In genomic region chr3:18445421-18446066, GRCh38 we compare ENCODE assay signal across 8 cellular contexts. TPM values are rescaled to one million over a fixed set of nuclear protein-coding genes. Genes with fewer than 3 reads are reported as not detected.
DNase-seq lines count a peak whose midpoint lies in the region; FAIRE-seq and TF ChIP-seq lines count a peak whose summit lies in the region.

No MANE protein-coding gene starts in this region.

- peak overlapping the region; percentile 40 for H4K5ac ChIP-seq in H1 (ENCODE audit: insufficient read length, low read depth, low read length)

- H2BK5ac ChIP-seq in H1 (ENCODE audit: low read depth, low read length): 0 out of 2 replicates have a peak overlapping the region, but pooled peaks have one; percentile 26

- H4K8ac ChIP-seq in H1 (ENCODE audit: extremely low read depth, insufficient read depth, low read length): peak overlapping the region; percentile 77; the same call in 1 of the 2 replicates

- peaks cover 0 to 10% (median 2%) of the 10 kb centered on the region in 4 experiments; a peak in 3 of 7 replicates for H3K4me1 ChIP-seq in H1 (replicated peaks in 1 of 4; ENCODE audit: control insufficient read depth in 3 of 4, insufficient read depth in 4 of 4, low read length in 3 of 4)

- peak overlapping the region; percentile 49 for H3K56ac ChIP-seq in H1 (replicated peaks; ENCODE audit: insufficient read length, low read depth, low read length)

- 4% methylated on average over 15 of the region's 30 CpGs; no CpG with 5 or more reads in 1 of the 2 experiments for WGBS in H1 (ENCODE audit: extremely low coverage in 1 of 2, insufficient coverage in 1 of 2, insufficient read length in 1 of 2, insufficient replicate concordance in 2 of 2, low coverage in 1 of 2, low lambda C conversion rate in 2 of 2, missing lambda C conversion rate in 1 of 2), 2 experiments

- peaks cover 0 to 35% of the 10 kb centered on the region in 2 experiments; a peak in 2 of 4 replicates for H3K79me2 ChIP-seq in H1 (ENCODE audit: control insufficient read depth in 1 of 2, insufficient read depth in 2 of 2, low read length in 2 of 2)
- H3K79me2 ChIP-seq in neural cell (replicated peaks; ENCODE audit: insufficient read depth, low read length): no peaks in the 10 kb centered on the region

- TF ChIP-seq EP300 in H1 (IDR thresholded peaks at IDR 0.05; ENCODE audit: borderline replicate concordance in 1 of 2, low read depth in 2 of 2, low read length in 2 of 2) (no peak), neural cell (conservative IDR thresholded peaks at IDR 0.05; ENCODE audit: poor library complexity, severe bottlenecking) (no peak)

- peaks cover 0 to 6% (median 3%) of the 10 kb centered on the region in 4 experiments; a peak in 3 of 8 replicates for H3K36me3 ChIP-seq in H1 (ENCODE audit: control insufficient read depth in 2 of 4, insufficient read depth in 4 of 4, low read length in 3 of 4)
- H3K36me3 ChIP-seq in neural cell (ENCODE audit: insufficient read depth, low read length): no peaks in the 10 kb centered on the region

- peak overlapping the region; percentile 91 for H4K91ac ChIP-seq in H1 (replicated peaks; ENCODE audit: insufficient read length, low read length)

- POLR2A ChIA-PET in H1 (lab: Charles Lee; ENCODE audit: partially characterized antibody): interaction anchor here (1.0 kb wide), 1 partner anchor 13 kb away, joined by 3 read pairs; no protein-coding TSS in a partner anchor

- H3K23ac ChIP-seq in H1 (ENCODE audit: insufficient read length): no peak overlapping the region

- H2AK5ac ChIP-seq in H1 (ENCODE audit: low read depth, low read length): no peak overlapping the region

- H2BK120ac ChIP-seq in H1 (replicated peaks; ENCODE audit: low read depth, low read length): peak overlapping the region; percentile 56

- no peaks in the 10 kb centered on the region for H3K27me3 ChIP-seq in HL-60 (ENCODE audit: insufficient read depth, poor library complexity, severe bottlenecking)
- peaks cover 0 to 19% (median 10%) of the 10 kb centered on the region in 4 experiments; a peak in 6 of 7 replicates for H3K27me3 ChIP-seq in H1 (replicated peaks in 1 of 4; ENCODE audit: control insufficient read depth in 3 of 4, extremely low read depth in 1 of 4, insufficient read depth in 3 of 4, low read length in 3 of 4)
- peaks cover 59% of the 10 kb centered on the region for H3K27me3 ChIP-seq in neural cell (ENCODE audit: insufficient read depth, low read depth, low read length)

- no peak for TF ChIP-seq POLR2A in H1 (IDR thresholded peaks at IDR 0.05; ENCODE audit: control extremely low read depth in 1 of 2, low read depth in 2 of 2, low read length in 2 of 2)

- peak overlapping the region; percentile 25 to 77 (median 34); a peak in 6 of 7 replicates for H3K9ac ChIP-seq in H1 (replicated peaks in 1 of 4; ENCODE audit: extremely low read depth in 1 of 4, low read depth in 3 of 4, low read length in 3 of 4)
- peak overlapping the region; percentile 40 for H3K9ac ChIP-seq in neural cell (ENCODE audit: low read length)

- CTCF ChIA-PET in H1 (lab: Charles Lee; ENCODE audit: partially characterized antibody): interaction anchor here (0.8 to 1.2 kb wide), 4 partner anchors 21 to 56 kb away, joined by 3 to 4 read pairs (median 4); no protein-coding TSS in a partner anchor

- H3K4me3 ChIP-seq in HL-60 (replicated peaks; ENCODE audit: insufficient read depth, low read length) (peak overlapping the region; percentile 34), H1 (ENCODE audit: extremely low read depth in 1 of 4, insufficient read depth in 2 of 4, low read depth in 3 of 4, low read length in 4 of 4) (peak overlapping the region; percentile 61 to 92 (median 64)), neural cell (ENCODE audit: low read length) (peak overlapping the region; percentile 68)

- no peak for TF ChIP-seq CTCF in HL-60 (IDR thresholded peaks at IDR 0.05; ENCODE audit: insufficient read depth, low read length)
- TF ChIP-seq CTCF in H1 (IDR thresholded peaks at IDR 0.05; ENCODE audit: control extremely low read depth in 1 of 3, insufficient read depth in 1 of 3, low read depth in 1 of 3, low read length in 3 of 3): no peak
- TF ChIP-seq CTCF in neural cell (IDR thresholded peaks at IDR 0.05; ENCODE audit: poor library complexity, severe bottlenecking): no peak

- peak overlapping the region; percentile 40; the same call in 1 of the 2 replicates for H2BK12ac ChIP-seq in H1 (ENCODE audit: low read depth, low read length)

- H3K18ac ChIP-seq in H1 (ENCODE audit: extremely low read depth, low read length): peak overlapping the region; percentile 65; the same call in 1 of the 2 replicates

- H3K4ac ChIP-seq in H1 (replicated peaks; ENCODE audit: insufficient read length, low read depth, low read length): peak overlapping the region; percentile 36

- H3K4me2 ChIP-seq in H1 (ENCODE audit: insufficient read depth in 1 of 2, low read depth in 2 of 2, low read length in 2 of 2): peak overlapping the region; percentile 83 to 90
- peak overlapping the region; percentile 40 for H3K4me2 ChIP-seq in neural cell (ENCODE audit: low read length)

- H2BK20ac ChIP-seq in H1 (ENCODE audit: low read length): 0 out of 2 replicates have a peak overlapping the region, but pooled peaks have one; percentile 35

- H3K27ac ChIP-seq in HL-60 (replicated peaks): peak overlapping the region; percentile 81
- no peak overlapping the region for H3K27ac ChIP-seq in H1 (ENCODE audit: low read depth, low read length)
- no peak overlapping the region for H3K27ac ChIP-seq in neural cell (ENCODE audit: low read length)

- TF ChIP-seq RAD21 in H1 (IDR thresholded peaks at IDR 0.05 in 1 of 2, conservative IDR thresholded peaks at IDR 0.05 in 1 of 2; ENCODE audit: low read depth in 2 of 2, low read length in 2 of 2) (no peak), neural cell (conservative IDR thresholded peaks at IDR 0.05) (no peak)

- H3K79me1 ChIP-seq in H1 (ENCODE audit: low read depth, low read length): no peaks in the 10 kb centered on the region; the same call in 1 of the 2 replicates

- H3K9me3 ChIP-seq in H1 (ENCODE audit: insufficient read depth in 2 of 2, low read depth in 1 of 2, low read length in 1 of 2) (peaks cover 0 to 8% of the 10 kb centered on the region in 2 experiments; a peak in 1 of 4 replicates), neural cell (ENCODE audit: low read length) (no peaks in the 10 kb centered on the region)

- H3K14ac ChIP-seq in H1 (ENCODE audit: insufficient read length): peak overlapping the region; percentile 92

- no peaks in the 10 kb centered on the region for H3K9me2 ChIP-seq in neural cell (ENCODE audit: insufficient read depth, low read length)

- H2AFZ ChIP-seq in H1 (ENCODE audit: low read length) (0 out of 2 replicates have a peak overlapping the region, but pooled peaks have one; percentile 14), neural cell (ENCODE audit: low read depth, low read length) (no peak overlapping the region)

- peaks cover 20% of the 10 kb centered on the region; the same call in 1 of the 2 replicates for H3K23me2 ChIP-seq in H1 (ENCODE audit: low read depth, low read length)

- H2BK15ac ChIP-seq in H1 (ENCODE audit: low read length): peak overlapping the region; percentile 10; the same call in 1 of the 2 replicates

- H3F3A ChIP-seq in neural cell (ENCODE audit: insufficient read depth, low read length, poor library complexity, severe bottlenecking): no peaks in the 10 kb centered on the region

- no peak for FAIRE-seq in H1 (lab: Jason Lieb, UNC)

- peak; percentile 21 for DNase-seq in NCI-H1092 treated with DMSO at 0.1 percent for 48 hours (lab: John Stamatoyannopoulos, UW)
- DNase-seq in NCI-H1092 (lab: John Stamatoyannopoulos, UW): no peak
- peak in 1 of 2 experiments; percentile 67 for DNase-seq in HL-60 (ENCODE audit: low read depth in 1 of 2, low spot score in 1 of 2)
- peak; percentile 75 for DNase-seq in activated CD4-positive, alpha-beta T cell treated with anti-CD3 and anti-CD28 coated beads, Interleukin-2, amount 50 U/mL, for 1 hour
- DNase-seq in H1 (ENCODE audit: low read depth in 1 of 2, low spot score in 2 of 2): no peak
- DNase-seq in superior temporal gyrus (ENCODE audit: extremely low spot score): peak; percentile 20
- no peak for DNase-seq in middle frontal gyrus (ENCODE audit: extremely low spot score, low spot score)

- H4K20me1 ChIP-seq in H1 (replicated peaks in 1 of 2; ENCODE audit: control insufficient read depth in 1 of 2, insufficient read depth in 2 of 2, low read length in 2 of 2) (no peaks in the 10 kb centered on the region), neural cell (ENCODE audit: insufficient read depth) (no peaks in the 10 kb centered on the region)

TF ChIP-seq in H1, 55 proteins besides CTCF, POLR2A, EP300 and RAD21 (continues in another document):
- no peak for TF ChIP-seq CBX5 (IDR thresholded peaks at IDR 0.05; ENCODE audit: low read depth, low read length)
- TF ChIP-seq GABPA (IDR thresholded peaks at IDR 0.05; ENCODE audit: borderline replicate concordance, insufficient read depth, low read length): no peak
- 0 out of 2 replicates have a peak, but pooled peaks have one; percentile 36 for TF ChIP-seq POLR2AphosphoS5 (IDR thresholded peaks at IDR 0.05; ENCODE audit: low read depth, low read length)
- peak; percentile 40 for TF ChIP-seq RNF2 (IDR thresholded peaks at IDR 0.05; ENCODE audit: borderline replicate concordance, low read depth, low read length, missing control alignments, poor library complexity, severe bottlenecking)
- peak; percentile 50 for TF ChIP-seq ASH2L (IDR thresholded peaks at IDR 0.05; ENCODE audit: low read length)

RNA-seq across cellular contexts. Expression of gene SATB1, which starts 20.4 kb away (rescaled TPM):
- 28.0 and 28.4 TPM in 2 replicates for total RNA-seq in H1 (2021; fragmentation: NEBNext Ultra II Directional; extraction: Animal tissue kit (Norgen Biotek cat#: 25700))
- polyA plus RNA-seq in H1 (2011; rRNA removed) (13.2 and 18.8 TPM in 2 replicates), neural cell (16.0 and 16.9 TPM in 2 replicates)
- polyA plus RNA-seq in H1 (2011; cell fraction: cytosol; rRNA removed): 18.9 TPM
- polyA plus RNA-seq in H1 (2011; cell fraction: nucleus; rRNA removed): 45.8 TPM
- 17.1 to 37.0 TPM (median 24.4 TPM) in 4 replicates for polyA plus RNA-seq in H1 (2012, experiment 1 of 2)
- polyA plus RNA-seq in H1 (2012, experiment 2 of 2): 1.9 TPM
- polyA plus RNA-seq in H1 (2013, experiment 1 of 2): 29.0 TPM
- polyA plus RNA-seq in H1 (2013, experiment 2 of 2): 28.8 TPM
- 103 and 105 TPM in 2 replicates for polyA minus RNA-seq in H1 (2011; rRNA and poly(A)+ RNA removed)
- polyA minus RNA-seq in H1 (2011; cell fraction: cytosol; rRNA and poly(A)+ RNA removed): 24.1 TPM
- polyA minus RNA-seq in H1 (2011; cell fraction: nucleus; rRNA and poly(A)+ RNA removed): 108 TPM
- polyA minus RNA-seq in neural cell: 32.6 and 42.0 TPM in 2 replicates

Comparison
In these comparisons a context has a peak if more than half of its experiments do, and no peak if none do; other contexts are left out.
1. DNase-seq: peak in NCI-H1092 treated with DMSO at 0.1 percent for 48 hours (single experiment), activated CD4-positive, alpha-beta T cell treated with anti-CD3 and anti-CD28 coated beads, Interleukin-2, amount 50 U/mL, for 1 hour (single experiment) and superior temporal gyrus (single experiment); none in NCI-H1092 (single experiment), H1 (0 of 2) and middle frontal gyrus (single experiment).
2. Peak in every context shown above with its lines, with median percentiles within 50 percentile points of each other: H3K4me3 ChIP-seq.